In the genomic region with DNA sequence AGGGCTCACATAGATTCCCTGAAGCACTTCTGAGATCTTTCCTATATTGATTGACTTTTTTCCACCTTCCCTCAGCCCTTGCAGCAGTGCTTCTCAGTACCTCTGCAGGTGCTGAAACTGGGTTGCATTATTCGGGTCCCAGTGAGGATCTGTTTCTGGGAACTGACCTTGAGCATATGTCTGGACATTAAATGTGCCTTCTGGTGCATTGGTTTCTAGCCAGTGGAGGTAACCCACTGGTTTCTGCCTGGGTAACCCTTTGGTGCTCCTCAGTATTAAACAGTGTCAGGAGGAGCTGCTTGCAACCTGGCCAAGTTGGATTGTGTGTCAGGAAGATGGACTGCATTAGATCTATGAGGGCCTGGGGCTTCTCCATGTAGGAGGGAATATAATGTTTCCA, we compare ENCODE assay signal across 16 cellular contexts.
"Had no signal": no experiment of that assay in that cellular context is flagged by ENCODE, and none has a peak within 500 bp of the region (broad histone marks: within the 10 kb centered on the region; RNA-seq: fewer than 3 reads in every experiment).

No MANE protein-coding gene starts in this region.

- H3K36me3 ChIP-seq: MG63, SJSA1 had no signal

- H3K4me1 ChIP-seq: SJSA1 had no signal

- H3K27me3 ChIP-seq: MG63, SJSA1 had no signal

- H3K9me3 ChIP-seq: MG63 had no signal

- H3K27ac ChIP-seq: SJSA1, SK-N-MC had no signal

- H3K4me3 ChIP-seq: MG63, SJSA1, SK-N-MC had no signal

- DNase-seq: MG63, NCI-H1092 treated with DMSO at 0.1 percent for 48 hours, NCI-H1436 treated with DMSO at 0.1 percent for 48 hours, NCI-H1694, NCI-H187 treated with DMSO at 0.1 percent for 48 hours, NCI-H2029 treated with DMSO at 0.1 percent for 48 hours, NCI-H2171 treated with DMSO at 0.1 percent for 48 hours, NCI-H345, NCI-H446 treated with DMSO at 0.1 percent for 48 hours, NCI-H510A treated with DMSO at 0.1 percent for 48 hours, NCI-H526 treated with DMSO at 0.1 percent for 48 hours, NCI-H774, Right ventricle myocardium superior, RPMI8226 had no signal
